ENCODE assay signal across 23 cellular contexts in genomic region chr11:74524978-74525377, GRCh38. TPM values are rescaled to one million over a fixed set of nuclear protein-coding genes. Genes with fewer than 3 reads are reported as not detected.
DNase-seq lines count a peak whose midpoint lies in the region; ATAC-seq, FAIRE-seq and TF ChIP-seq lines count a peak whose summit lies in the region.
"Had no signal": no experiment of that assay in that cellular context is flagged by ENCODE, and none has a peak within 500 bp of the region (broad histone marks: within the 10 kb centered on the region; RNA-seq: fewer than 3 reads in every experiment).

No MANE protein-coding gene starts in this region.

- H3K9me3 ChIP-seq in IMR-90 (ENCODE audit: control insufficient read depth, insufficient read depth, low read length) (no peaks in the 10 kb centered on the region), hepatocyte (ENCODE audit: low read depth) (no peaks in the 10 kb centered on the region)
- H3K9me3 ChIP-seq in CD4-positive, alpha-beta T cell (ENCODE audit: control insufficient read depth, low read length): no peaks in the 10 kb centered on the region
- H3K9me3 ChIP-seq: BLaER1, HAP-1 had no signal

- peaks cover 31% of the 10 kb centered on the region for H3K27me3 ChIP-seq in IMR-90 (ENCODE audit: control insufficient read depth, insufficient read depth, low read length)
- no peaks in the 10 kb centered on the region for H3K27me3 ChIP-seq in hepatocyte
- H3K27me3 ChIP-seq in CD4-positive, alpha-beta T cell (ENCODE audit: control insufficient read depth, insufficient read depth, low read length): peaks cover 6% of the 10 kb centered on the region
- H3K27me3 ChIP-seq: BLaER1 had no signal

- peaks cover 4% of the 10 kb centered on the region for H3K4me1 ChIP-seq in IMR-90 (ENCODE audit: control insufficient read depth, insufficient read depth, low read length)
- H3K4me1 ChIP-seq in hepatocyte (ENCODE audit: insufficient read depth): no peaks in the 10 kb centered on the region
- H3K4me1 ChIP-seq: BLaER1, HAP-1 had no signal

- H3K79me1 ChIP-seq in IMR-90 (ENCODE audit: low read depth in 1 of 2, low read length in 2 of 2): no peaks in the 10 kb centered on the region

- peaks cover 6% of the 10 kb centered on the region; the same call in 1 of the 2 replicates for H3K9me1 ChIP-seq in IMR-90 (ENCODE audit: insufficient read depth, low read length)

- H3K9me3 Mint-ChIP-seq in CD4-positive, alpha-beta T cell: no peaks in the 10 kb centered on the region
- H3K9me3 Mint-ChIP-seq: CD4-positive, CD25-positive, alpha-beta regulatory T cell; CD8-positive, alpha-beta memory T cell; GM23338; HFFc6 had no signal

- POLR2A ChIA-PET in IMR-90 (lab: Charles Lee; ENCODE audit: unreplicated experiment): interaction anchor here (0.7 kb wide), 1 partner anchor 615 kb away, joined by 4 read pairs; no protein-coding TSS in a partner anchor
- POLR2A ChIA-PET in CD4-positive, alpha-beta T cell (lab: Charles Lee): no interaction called here

- H3K36me3 ChIP-seq in IMR-90 (ENCODE audit: control insufficient read depth, insufficient read depth, low read length) (no peaks in the 10 kb centered on the region), hepatocyte (replicated peaks; ENCODE audit: insufficient read depth, low read depth) (no peaks in the 10 kb centered on the region)
- H3K36me3 ChIP-seq: BLaER1, HAP-1 had no signal

- in situ Hi-C loops in IMR-90 (cut with MboI; ENCODE audit: low sequenced_read_pairs): no loop called here

- H4K8ac ChIP-seq in IMR-90 (ENCODE audit: low read depth in 2 of 2, low read length in 2 of 2): no peak overlapping the region

- H3K79me2 ChIP-seq in hepatocyte: no peaks in the 10 kb centered on the region

- H3K9ac ChIP-seq in IMR-90 (ENCODE audit: low read depth, low read length): no peak overlapping the region
- H3K9ac ChIP-seq: BLaER1 had no signal

- no CpG with 5 or more reads among the region's 2 CpGs for WGBS in IMR-90 (ENCODE audit: extremely low coverage in 2 of 2, insufficient read length in 1 of 2), 2 experiments
- 95% methylated on average over 2 of the region's 2 CpGs for WGBS in hepatocyte (ENCODE audit: low lambda C conversion rate, missing lambda C conversion rate)

- no peak overlapping the region for H3K4me2 ChIP-seq in IMR-90 (ENCODE audit: low read depth, low read length)
- no peak overlapping the region for H3K4me2 ChIP-seq in hepatocyte
- H3K4me2 ChIP-seq: BLaER1, GM23338 had no signal

- H4K5ac ChIP-seq in IMR-90 (ENCODE audit: low read depth, low read length): no peak overlapping the region

- CTCF ChIA-PET in IMR-90 (lab: Yijun Ruan, JAX): no interaction called here
- CTCF ChIA-PET in CD4-positive, alpha-beta T cell (lab: Charles Lee): no interaction called here

- no peak overlapping the region for H2BK5ac ChIP-seq in IMR-90 (ENCODE audit: low read depth, low read length, poor library complexity, severe bottlenecking)

- DNase-seq in IMR-90 (no peak), hepatocyte (ENCODE audit: low spot score) (no peak), GM12891 (ENCODE audit: insufficient read length, low spot score) (no peak)
- DNase-seq in CD4-positive, alpha-beta T cell: no peak
- DNase-seq: 8988T; CD4-positive, CD25-positive, alpha-beta regulatory T cell; CD8-positive, alpha-beta memory T cell; DMS53; DMS79 treated with DMSO at 0.1 percent for 48 hours; GF-D8; HFFc6 had no signal

- no peak overlapping the region for H3K4me3 Mint-ChIP-seq in CD4-positive, alpha-beta T cell
- H3K4me3 Mint-ChIP-seq: B cell; CD4-positive, CD25-positive, alpha-beta regulatory T cell; CD8-positive, alpha-beta memory T cell; GM23338; HFFc6 had no signal

- no peak overlapping the region for H2BK120ac ChIP-seq in IMR-90 (ENCODE audit: low read depth, low read length)

- H3K14ac ChIP-seq in IMR-90 (replicated peaks; ENCODE audit: low read depth, low read length): no peak overlapping the region

- no peak overlapping the region for H3K23ac ChIP-seq in IMR-90 (ENCODE audit: low read depth, low read length)

- TF ChIP-seq POLR2A in IMR-90 (IDR thresholded peaks at IDR 0.05; ENCODE audit: low read depth, low read length) (no peak), GM12891 (IDR thresholded peaks at IDR 0.05; ENCODE audit: low read depth, low read length) (no peak)

- H4K20me1 ChIP-seq in IMR-90 (ENCODE audit: insufficient read depth, low read length) (no peaks in the 10 kb centered on the region), hepatocyte (ENCODE audit: insufficient read depth, poor library complexity, severe bottlenecking) (no peaks in the 10 kb centered on the region)
- H4K20me1 ChIP-seq: BLaER1 had no signal

- ATAC-seq in IMR-90 (ENCODE audit: low read depth): no peak
- no peak for ATAC-seq in CD4-positive, alpha-beta T cell (ENCODE audit: poor library complexity)
- no peak for ATAC-seq in GM18511 (IDR thresholded peaks at IDR 0.05; ENCODE audit: unreplicated experiment)
- ATAC-seq: GM23338 had no signal

- H2AK9ac ChIP-seq in IMR-90 (replicated peaks; ENCODE audit: low read depth, low read length, poor library complexity): no peak overlapping the region

- no peaks in the 10 kb centered on the region for H3K9me2 ChIP-seq in hepatocyte (replicated peaks; ENCODE audit: insufficient read depth)

- H3K4me3 ChIP-seq in IMR-90 (ENCODE audit: insufficient read depth, low read depth, low read length): no peak overlapping the region
- H3K4me3 ChIP-seq in hepatocyte: no peak overlapping the region
- H3K4me3 ChIP-seq: BLaER1, GM23338, HAP-1 had no signal

- no peak overlapping the region for H2AK5ac ChIP-seq in IMR-90 (ENCODE audit: low read depth, low read length)

- no peak overlapping the region for H3K56ac ChIP-seq in IMR-90 (ENCODE audit: extremely low read depth, insufficient read depth, low read length)

- H3K36me3 Mint-ChIP-seq in CD4-positive, alpha-beta T cell (ENCODE audit: low read depth): no peaks in the 10 kb centered on the region
- H3K36me3 Mint-ChIP-seq: CD4-positive, CD25-positive, alpha-beta regulatory T cell; CD8-positive, alpha-beta memory T cell had no signal

- no peak overlapping the region for H3K27ac ChIP-seq in IMR-90 (ENCODE audit: insufficient read depth, low read length)
- peak overlapping the region; percentile 17 for H3K27ac ChIP-seq in hepatocyte
- no peak overlapping the region for H3K27ac ChIP-seq in CD4-positive, alpha-beta T cell (ENCODE audit: low read depth, low read length)
- H3K27ac ChIP-seq: BLaER1, C4-2B had no signal

- no TSS peak for BruUV-seq in IMR-90 (replicated peaks; lab: Mats Ljungman, UMichigan)

- no peak for TF ChIP-seq CTCF in IMR-90 (conservative IDR thresholded peaks at IDR 0.05; ENCODE audit: low read depth, low read length)
- no peak for TF ChIP-seq CTCF in hepatocyte (IDR thresholded peaks at IDR 0.05; ENCODE audit: poor library complexity)
- TF ChIP-seq CTCF in CD4-positive, alpha-beta T cell (IDR thresholded peaks at IDR 0.05): no peak

- dilution Hi-C loops in IMR-90 (cut with HindIII; ENCODE audit: low sequenced_read_pairs, unreplicated experiment): no loop called here

- H3K4ac ChIP-seq in IMR-90 (ENCODE audit: low read depth, low read length): no peak overlapping the region

- no peak overlapping the region for H2BK15ac ChIP-seq in IMR-90 (ENCODE audit: low read depth, low read length)

- no peak overlapping the region for H3K18ac ChIP-seq in IMR-90 (ENCODE audit: low read depth, low read length)

- H3K27ac Mint-ChIP-seq in CD4-positive, alpha-beta T cell: no peak overlapping the region
- H3K27ac Mint-ChIP-seq: B cell; CD8-positive, alpha-beta memory T cell; GM23338; HFFc6 had no signal

- H2AFZ ChIP-seq in IMR-90 (replicated peaks; ENCODE audit: low read length, poor library complexity) (no peak overlapping the region), hepatocyte (no peak overlapping the region)

- TF ChIP-seq RAD21 in IMR-90 (IDR thresholded peaks at IDR 0.05; ENCODE audit: low read length): no peak

- H4K91ac ChIP-seq in IMR-90 (ENCODE audit: insufficient read depth, low read depth, low read length): no peak overlapping the region

- intact Hi-C loops in IMR-90 (cut with micrococcal nuclease): no loop called here
- intact Hi-C loops in CD4-positive, alpha-beta T cell (cut with DNase I, micrococcal nuclease): no loop called here

- FAIRE-seq in A204.1 (lab: Jason Lieb, UNC) (peak; percentile 74), colon (lab: Jason Lieb, UNC) (peak; percentile 61), GM12891 (lab: Jason Lieb, UNC) (no peak)
- FAIRE-seq: GM12892, GM19239, H54 had no signal

- H3K4me1 Mint-ChIP-seq in CD4-positive, alpha-beta T cell (ENCODE audit: low read depth): no peaks in the 10 kb centered on the region
- H3K4me1 Mint-ChIP-seq: B cell; CD4-positive, CD25-positive, alpha-beta regulatory T cell; CD8-positive, alpha-beta memory T cell; GM23338 had no signal

- peaks cover 26% of the 10 kb centered on the region for H3K27me3 Mint-ChIP-seq in CD4-positive, alpha-beta T cell

- no peak overlapping the region for H2BK20ac ChIP-seq in IMR-90 (ENCODE audit: low read depth, low read length)

TF ChIP-seq in IMR-90, 13 proteins besides CTCF, POLR2A, EP300 and RAD21:
- peak; percentile 89 for TF ChIP-seq MAFK (IDR thresholded peaks at IDR 0.05; ENCODE audit: low read depth, low read length)
- TF ChIP-seq CHD1 (IDR thresholded peaks at IDR 0.05; ENCODE audit: low read depth, low read length): no peak

TF ChIP-seq in GM12891, 5 proteins besides CTCF, POLR2A, EP300 and RAD21:
- TF ChIP-seq SPI1 (IDR thresholded peaks at IDR 0.05; ENCODE audit: low read depth, low read length): no peak
- no peak for TF ChIP-seq TAF1 (IDR thresholded peaks at IDR 0.05; ENCODE audit: low read depth, low read length)
- no peak for TF ChIP-seq POU2F2 (IDR thresholded peaks at IDR 0.05; ENCODE audit: low read depth, low read length)
- no peak for TF ChIP-seq POLR2AphosphoS5 (IDR thresholded peaks at IDR 0.05; ENCODE audit: low read depth, low read length)
- TF ChIP-seq PAX5 (IDR thresholded peaks at IDR 0.05; ENCODE audit: insufficient read depth, low read length, severe bottlenecking): no peak

RNA-seq across cellular contexts. Expression of gene LIPT2, which starts 31.5 kb away (rescaled TPM):
- 2.2 and 2.9 TPM in 2 replicates for total RNA-seq in IMR-90 (2012; rRNA removed)
- polyA plus RNA-seq in IMR-90 (2012; rRNA removed): 1.7 and 2.2 TPM in 2 replicates
- polyA plus RNA-seq in IMR-90 (2012; cell fraction: cytosol; rRNA removed): 1.9 and 2.7 TPM in 2 replicates
- polyA plus RNA-seq in IMR-90 (2012; cell fraction: nucleus; rRNA removed; ENCODE audit: low replicate concordance): 1.1 and 1.4 TPM in 2 replicates
- 9.8 and 14.3 TPM in 2 replicates for total RNA-seq in hepatocyte
- polyA plus RNA-seq in hepatocyte: 9.2 and 12.4 TPM in 2 replicates
- total RNA-seq in CD4-positive, alpha-beta T cell: 10 to 100 TPM; 10.7 to 10.9 TPM
- 2.2 TPM for polyA plus RNA-seq in GM12891 (2012; ENCODE audit: low read depth, missing spikeins)

RNA-seq across cellular contexts. Expression of gene KCNE3, which starts 57.6 kb away (rescaled TPM):
- total RNA-seq in IMR-90 (2012; rRNA removed): under 0.01 and 0.18 TPM in 2 replicates
- polyA plus RNA-seq in IMR-90 (2012; rRNA removed): 0.05 and 0.16 TPM in 2 replicates
- 0.02 and 0.09 TPM in 2 replicates for polyA plus RNA-seq in IMR-90 (2012; cell fraction: cytosol; rRNA removed)
- 0.04 and 0.16 TPM in 2 replicates for polyA plus RNA-seq in IMR-90 (2012; cell fraction: nucleus; rRNA removed; ENCODE audit: low replicate concordance)
- 17.1 and 18.6 TPM in 2 replicates for total RNA-seq in hepatocyte
- polyA plus RNA-seq in hepatocyte: 8.7 and 9.6 TPM in 2 replicates
- total RNA-seq in CD4-positive, alpha-beta T cell: under 1 TPM; 0.08 to 0.22 TPM
- polyA plus RNA-seq in GM12891 (2012; ENCODE audit: low read depth, missing spikeins): not detected
- total RNA-seq: B cell; CD4-positive, CD25-positive, alpha-beta regulatory T cell; G401 had no signal
- polyA plus RNA-seq: CD8-positive, alpha-beta memory T cell had no signal

Comparison
In these comparisons a context has a peak if more than half of its experiments do, and no peak if none do; other contexts are left out.
1. RNA of gene KCNE3, which starts 57.6 kb away (total RNA-seq): 17.1 to 18.6 TPM in hepatocyte; 0.08 to 0.22 TPM in CD4-positive, alpha-beta T cell and under 0.01 to 0.18 TPM in IMR-90; every median in the first group is over 10 times any median in the second.